9 cellular contexts compared by ENCODE assay signal in genomic region chr15:85625431-85625830, GRCh38.
DNase-seq lines count a peak whose midpoint lies in the region; ATAC-seq and TF ChIP-seq lines count a peak whose summit lies in the region.
"Had no signal": no experiment of that assay in that cellular context is flagged by ENCODE, and none has a peak within 500 bp of the region (broad histone marks: within the 10 kb centered on the region; RNA-seq: fewer than 3 reads in every experiment).

No MANE protein-coding gene starts in this region.

- H3K4me3 ChIP-seq in adrenal gland (no peak overlapping the region), psoas muscle (no peak overlapping the region), WERI-Rb-1 (ENCODE audit: low read depth, low read length) (no peak overlapping the region)

- 71 to 77% (median 75%) methylated on average over 6 of the region's 6 CpGs for WGBS in adrenal gland, 4 donors
- 67 to 78% (median 69%) methylated on average over 6 of the region's 6 CpGs for WGBS in psoas muscle, 3 donors

- no peak for TF ChIP-seq POLR2A in adrenal gland (IDR thresholded peaks at IDR 0.05)

- TF ChIP-seq CTCF in adrenal gland (IDR thresholded peaks at IDR 0.05) (no peak), psoas muscle (IDR thresholded peaks at IDR 0.05) (no peak), WERI-Rb-1 (IDR thresholded peaks at IDR 0.05; ENCODE audit: low read depth, low read length) (no peak)

- peaks cover 19 to 71% of the 10 kb centered on the region in 2 donors for H3K4me1 ChIP-seq in adrenal gland (replicated peaks in 1 of 2)
- H3K4me1 ChIP-seq in psoas muscle: peaks cover 67% of the 10 kb centered on the region

- DNase-seq in adrenal gland: no peak
- DNase-seq in psoas muscle: no peak
- no peak for DNase-seq in NCI-H1417 (lab: John Stamatoyannopoulos, UW)
- DNase-seq in cerebellum (ENCODE audit: low spot score): no peak
- DNase-seq in NCI-H82 treated with DMSO at 0.1 percent for 48 hours (lab: John Stamatoyannopoulos, UW; ENCODE audit: unreplicated experiment): no peak
- no peak for DNase-seq in WERI-Rb-1
- DNase-seq: NCI-H510A treated with DMSO at 0.1 percent for 48 hours had no signal

- H3K27me3 ChIP-seq in adrenal gland (no peaks in the 10 kb centered on the region), psoas muscle (ENCODE audit: insufficient read depth in 3 of 3, low read length in 2 of 3) (no peaks in the 10 kb centered on the region), WERI-Rb-1 (ENCODE audit: insufficient read depth, low read depth, severe bottlenecking) (no peaks in the 10 kb centered on the region)

- H3K9me3 ChIP-seq in adrenal gland (replicated peaks in 1 of 3) (no peaks in the 10 kb centered on the region), psoas muscle (no peaks in the 10 kb centered on the region), WERI-Rb-1 (ENCODE audit: severe bottlenecking) (no peaks in the 10 kb centered on the region)

- ATAC-seq in GM18868 (IDR thresholded peaks at IDR 0.05; ENCODE audit: unreplicated experiment): peak; percentile 5
- peak; percentile 8 for ATAC-seq in HG03135 (IDR thresholded peaks at IDR 0.05; ENCODE audit: unreplicated experiment)
- ATAC-seq in psoas muscle: no peak

- H3K27ac ChIP-seq in adrenal gland: peak overlapping the region in 3 of 5 donors; percentile 11 to 47 (median 28)
- H3K27ac ChIP-seq in psoas muscle: peak overlapping the region; percentile 87
- H3K27ac ChIP-seq in WERI-Rb-1: no peak overlapping the region

- intact Hi-C loops in adrenal gland (cut with DNase I): no loop called here
- intact Hi-C loops in psoas muscle (cut with DNase I): no loop called here

- no peaks in the 10 kb centered on the region for H3K36me3 ChIP-seq in adrenal gland (replicated peaks in 1 of 2)
- peaks cover 0 to 8% of the 10 kb centered on the region in 2 donors for H3K36me3 ChIP-seq in psoas muscle (ENCODE audit: insufficient read depth in 1 of 2, low read depth in 1 of 2)
- H3K36me3 ChIP-seq in WERI-Rb-1: peaks cover 51% of the 10 kb centered on the region

Comparison
In these comparisons a context has a peak if more than half of its experiments do, and no peak if none do; other contexts are left out.
1. ATAC-seq: peak in GM18868 (single experiment) and HG03135 (single experiment); none in psoas muscle (0 of 4).